18 cellular contexts compared by ENCODE assay signal in the genomic region with DNA sequence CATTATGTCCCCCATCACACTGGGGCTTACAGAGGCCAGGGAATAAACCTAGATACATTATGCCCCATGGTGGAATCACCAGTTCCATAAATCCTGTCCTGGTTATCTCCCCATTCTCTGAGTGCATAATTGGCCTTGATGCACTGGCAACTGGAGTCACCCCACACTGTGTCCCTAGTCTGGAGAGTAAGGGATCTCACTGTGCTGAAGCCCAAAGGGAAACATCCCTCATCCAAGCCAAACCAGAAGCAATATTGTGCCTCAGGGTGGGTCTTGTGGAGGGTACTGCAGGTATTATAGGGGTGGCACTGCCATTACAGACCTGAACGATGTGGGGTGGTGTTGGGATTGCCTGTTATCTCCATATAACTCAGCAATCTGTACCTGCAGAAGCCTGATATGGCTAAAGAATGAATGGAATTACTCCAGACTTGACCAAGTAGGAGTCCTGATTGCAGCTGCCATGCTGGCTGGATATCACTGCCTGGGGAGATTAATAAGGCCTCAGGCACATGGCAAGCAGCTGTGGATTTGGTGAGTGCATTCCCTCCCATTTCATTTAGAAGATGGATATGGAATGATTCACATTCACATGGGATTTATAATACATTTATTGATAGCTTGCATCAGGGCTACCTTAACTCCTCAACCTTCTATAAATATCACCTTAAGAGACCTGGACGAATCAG. TPM values are rescaled to one million over a fixed set of nuclear protein-coding genes. Genes with fewer than 3 reads are reported as not detected.
DNase-seq lines count a peak whose midpoint lies in the region; ATAC-seq, FAIRE-seq and TF ChIP-seq lines count a peak whose summit lies in the region.
"Had no signal": no experiment of that assay in that cellular context is flagged by ENCODE, and none has a peak within 500 bp of the region (broad histone marks: within the 10 kb centered on the region; RNA-seq: fewer than 3 reads in every experiment).

No MANE protein-coding gene starts in this region.

- FAIRE-seq in GM12891 (lab: Jason Lieb, UNC) = no peak

- H3K4me3 Mint-ChIP-seq in activated CD4-positive, alpha-beta T cell treated with anti-CD3 and anti-CD28 coated beads for 36 hours = no peak overlapping the region
- H3K4me3 Mint-ChIP-seq in T-helper 17 cell = peak overlapping the region; percentile 97
- H3K4me3 Mint-ChIP-seq: neural progenitor cell had no signal

- CTCF ChIA-PET in activated CD4-positive, alpha-beta T cell treated with anti-CD3 and anti-CD28 coated beads for 36 hours (lab: Charles Lee) = interaction anchor here (1.6 kb wide), 1 partner anchor 17 kb away, joined by 4 read pairs; no protein-coding TSS in a partner anchor

- POLR2A ChIA-PET in activated CD4-positive, alpha-beta T cell treated with anti-CD3 and anti-CD28 coated beads for 36 hours (lab: Charles Lee) = interaction anchor here (0.6 to 2.3 kb wide), 4 partner anchors 13 to 55 kb away, joined by 3 to 14 read pairs (median 4); no protein-coding TSS in a partner anchor

- peak; percentile 89 for TF ChIP-seq POLR2A in GM12891 (IDR thresholded peaks at IDR 0.05; ENCODE audit: low read depth, low read length)

- peak overlapping the region; percentile 12 for H3K27ac Mint-ChIP-seq in activated CD4-positive, alpha-beta T cell treated with anti-CD3 and anti-CD28 coated beads for 36 hours
- peak overlapping the region; percentile 100 for H3K27ac Mint-ChIP-seq in T-helper 17 cell
- H3K27ac Mint-ChIP-seq: neural progenitor cell had no signal

- H3K27me3 Mint-ChIP-seq in activated CD4-positive, alpha-beta T cell treated with anti-CD3 and anti-CD28 coated beads for 36 hours = no peaks in the 10 kb centered on the region
- H3K27me3 Mint-ChIP-seq in T-helper 17 cell = no peaks in the 10 kb centered on the region

- H3K9me3 ChIP-seq in T-helper 17 cell (ENCODE audit: control insufficient read depth, low read length, poor library complexity, severe bottlenecking) = no peaks in the 10 kb centered on the region

- peaks cover 38% of the 10 kb centered on the region for H3K4me1 Mint-ChIP-seq in activated CD4-positive, alpha-beta T cell treated with anti-CD3 and anti-CD28 coated beads for 36 hours
- H3K4me1 Mint-ChIP-seq in T-helper 17 cell = peaks cover 41% of the 10 kb centered on the region

- peaks cover 67% of the 10 kb centered on the region for H3K36me3 Mint-ChIP-seq in activated CD4-positive, alpha-beta T cell treated with anti-CD3 and anti-CD28 coated beads for 36 hours (ENCODE audit: low read depth)
- H3K36me3 Mint-ChIP-seq in T-helper 17 cell (ENCODE audit: low read depth) = peaks cover 18% of the 10 kb centered on the region

- intact Hi-C loops in activated CD4-positive, alpha-beta T cell treated with anti-CD3 and anti-CD28 coated beads for 36 hours (cut with DNase I, micrococcal nuclease) = no loop called here

- no peak for ATAC-seq in activated CD4-positive, alpha-beta T cell treated with anti-CD3 and anti-CD28 coated beads for 36 hours
- peak; percentile 7 for ATAC-seq in T-helper 17 cell
- ATAC-seq: HCT116 had no signal

- DNase-seq in activated CD4-positive, alpha-beta T cell treated with anti-CD3 and anti-CD28 coated beads for 36 hours = no peak
- DNase-seq in activated CD4-positive, alpha-beta T cell treated with anti-CD3 and anti-CD28 coated beads for 1 hour = no peak
- no peak for DNase-seq in GM12891 (ENCODE audit: insufficient read length, low spot score)
- no peak for DNase-seq in T-helper 17 cell
- DNase-seq in myocyte (ENCODE audit: low read depth) = peak; percentile 74
- no peak for DNase-seq in NCI-H2107 treated with DMSO at 0.1 percent for 48 hours (lab: John Stamatoyannopoulos, UW; ENCODE audit: unreplicated experiment)
- no peak for DNase-seq in SW 1271 (lab: John Stamatoyannopoulos, UW)
- DNase-seq in NCI-H187 (lab: John Stamatoyannopoulos, UW) = no peak
- DNase-seq: 8988T; activated CD4-positive, alpha-beta T cell treated with anti-CD3 and anti-CD28 coated beads for 48 hours; dorsolateral prefrontal cortex; foreskin melanocyte; kidney glomerular epithelial cell; NCI-H2029 treated with DMSO at 0.1 percent for 48 hours; RPMI8226; stimulated activated CD4-positive, alpha-beta T cell treated with anti-CD3 and anti-CD28 coated beads, Interleukin-4, amount 100 ng/mL, for 24 hours had no signal

- no peaks in the 10 kb centered on the region for H3K9me3 Mint-ChIP-seq in activated CD4-positive, alpha-beta T cell treated with anti-CD3 and anti-CD28 coated beads for 36 hours (ENCODE audit: low read depth)
- H3K9me3 Mint-ChIP-seq: neural progenitor cell had no signal

TF ChIP-seq in GM12891, 5 proteins besides CTCF, POLR2A, EP300 and RAD21:
- TF ChIP-seq POLR2AphosphoS5 (IDR thresholded peaks at IDR 0.05; ENCODE audit: low read depth, low read length) (peak; percentile 80; the same call in 1 of the 2 replicates), TAF1 (IDR thresholded peaks at IDR 0.05; ENCODE audit: low read depth, low read length) (no peak)

RNA-seq across cellular contexts. Expression of gene HLA-A, which starts 5.1 kb away (rescaled TPM):
- total RNA-seq in activated CD4-positive, alpha-beta T cell treated with anti-CD3 and anti-CD28 coated beads for 36 hours = 1,000 to 10,000 TPM; 1,053 to 1,189 TPM
- 908 TPM for polyA plus RNA-seq in GM12891 (2012; ENCODE audit: low read depth, missing spikeins)
- total RNA-seq in T-helper 17 cell = 1,000 to 10,000 TPM; 1,960 to 2,242 TPM
- total RNA-seq in myocyte = 1,062 and 1,076 TPM in 2 replicates
- polyA plus RNA-seq in myocyte (2012) = 656 TPM
